8 cellular contexts compared by ENCODE assay signal in genomic region chr3:126983653-126984390, GRCh38. TPM values are rescaled to one million over a fixed set of nuclear protein-coding genes. Genes with fewer than 3 reads are reported as not detected.
DNase-seq lines count a peak whose midpoint lies in the region; ATAC-seq and TF ChIP-seq lines count a peak whose summit lies in the region.

No MANE protein-coding gene starts in this region.

- 1% methylated on average over 14 of the region's 61 CpGs; no CpG with 5 or more reads in 1 of the 2 donors for WGBS in thyroid gland, 2 donors

- peak overlapping the region; percentile 23 to 41 for H3K4me3 ChIP-seq in CD4-positive, alpha-beta memory T cell (ENCODE audit: low read length in 2 of 2)
- H3K4me3 ChIP-seq in WERI-Rb-1 (ENCODE audit: low read depth, low read length) (peak overlapping the region; percentile 63), mucosa of descending colon (peak overlapping the region; percentile 34), thyroid gland (replicated peaks in 1 of 3) (peak overlapping the region; percentile 62 to 78 (median 68))

- H3K27me3 Mint-ChIP-seq in CD4-positive, alpha-beta memory T cell = no peaks in the 10 kb centered on the region

- H3K36me3 ChIP-seq in CD4-positive, alpha-beta memory T cell (ENCODE audit: insufficient read depth, low read length) = no peaks in the 10 kb centered on the region
- H3K36me3 ChIP-seq in WERI-Rb-1 (peaks cover 9% of the 10 kb centered on the region), mucosa of descending colon (ENCODE audit: low read depth) (no peaks in the 10 kb centered on the region), thyroid gland (peaks cover 0 to 3% of the 10 kb centered on the region in 2 donors)

- peak overlapping the region in 6 of 8 donors; percentile 22 to 76 (median 46) for H3K4me3 Mint-ChIP-seq in CD4-positive, alpha-beta memory T cell

- DNase-seq in CD4-positive, alpha-beta memory T cell = peak; percentile 17 to 64 (median 29)
- DNase-seq in WERI-Rb-1 (peak; percentile 55), mucosa of descending colon (peak in 1 of 3 donors; percentile 60), thyroid gland (peak; percentile 28 to 43)
- peak; percentile 29 for DNase-seq in effector CD4-positive, alpha-beta T cell

- H3K27me3 ChIP-seq in CD4-positive, alpha-beta memory T cell (ENCODE audit: insufficient read depth, low read length) = no peaks in the 10 kb centered on the region
- H3K27me3 ChIP-seq in WERI-Rb-1 (ENCODE audit: insufficient read depth, low read depth, severe bottlenecking) = no peaks in the 10 kb centered on the region
- no peaks in the 10 kb centered on the region for H3K27me3 ChIP-seq in thyroid gland

- H3K4me1 ChIP-seq in CD4-positive, alpha-beta memory T cell (ENCODE audit: insufficient read depth, low read length) = peaks cover 17% of the 10 kb centered on the region
- H3K4me1 ChIP-seq in mucosa of descending colon (ENCODE audit: low read depth) (peaks cover 7% of the 10 kb centered on the region), thyroid gland (peaks cover 14 to 40% of the 10 kb centered on the region in 2 donors)

- H3K9me3 ChIP-seq in CD4-positive, alpha-beta memory T cell (ENCODE audit: control insufficient read depth in 1 of 2, low read length in 2 of 2) = no peaks in the 10 kb centered on the region
- no peaks in the 10 kb centered on the region for H3K9me3 ChIP-seq in WERI-Rb-1 (ENCODE audit: severe bottlenecking)
- no peaks in the 10 kb centered on the region for H3K9me3 ChIP-seq in mucosa of descending colon
- H3K9me3 ChIP-seq in thyroid gland = no peaks in the 10 kb centered on the region

- H3K27ac ChIP-seq in CD4-positive, alpha-beta memory T cell (ENCODE audit: low read depth, low read length) = peak overlapping the region; percentile 20
- H3K27ac ChIP-seq in WERI-Rb-1 (peak overlapping the region; percentile 56), thyroid gland (no peak overlapping the region)

- H3K27ac Mint-ChIP-seq in CD4-positive, alpha-beta memory T cell = peak overlapping the region in 1 of 7 donors; percentile 71

- TF ChIP-seq POLR2A in thyroid gland (IDR thresholded peaks at IDR 0.05) = no peak

- H3K4me1 Mint-ChIP-seq in CD4-positive, alpha-beta memory T cell = peaks cover 6 to 29% (median 17%) of the 10 kb centered on the region in 4 donors

- intact Hi-C loops in CD4-positive, alpha-beta memory T cell (cut with micrococcal nuclease) = loop anchor here (2.0 to 10.0 kb wide), 5 partner anchors 563 to 1071 kb away; partner anchors contain the start of genes ABTB1, MCM2, SEC61A1 and TPRA1
- intact Hi-C loops in mucosa of descending colon (cut with DNase I, micrococcal nuclease) (no loop called here), thyroid gland (cut with DNase I) (loop anchor here (5.0 to 10.0 kb wide), 3 partner anchors 232 to 471 kb away; no protein-coding TSS in a partner anchor)

- ATAC-seq in HG02885 (IDR thresholded peaks at IDR 0.05; ENCODE audit: poor library complexity, unreplicated experiment) (peak; percentile 0), mucosa of descending colon (peak; percentile 6), HG03439 (IDR thresholded peaks at IDR 0.05; ENCODE audit: unreplicated experiment) (no peak), GM18858 (IDR thresholded peaks at IDR 0.05; ENCODE audit: unreplicated experiment) (no peak)

- H3K9me3 Mint-ChIP-seq in CD4-positive, alpha-beta memory T cell = peaks cover 0 to 2% (median 0%) of the 10 kb centered on the region in 8 donors

- POLR2A ChIA-PET in CD4-positive, alpha-beta memory T cell (lab: Charles Lee; ENCODE audit: partially characterized antibody) = interaction anchor here (2.4 kb wide), 1 partner anchor 72 kb away, joined by 11 read pairs; no protein-coding TSS in a partner anchor

- CTCF ChIA-PET in CD4-positive, alpha-beta memory T cell (lab: Charles Lee; ENCODE audit: partially characterized antibody) = no interaction called here

- no peak for TF ChIP-seq CTCF in WERI-Rb-1 (IDR thresholded peaks at IDR 0.05; ENCODE audit: low read depth, low read length)
- TF ChIP-seq CTCF in mucosa of descending colon (IDR thresholded peaks at IDR 0.05) = no peak
- no peak for TF ChIP-seq CTCF in thyroid gland (IDR thresholded peaks at IDR 0.05)

- peaks cover 0 to 3% of the 10 kb centered on the region in 2 donors for H3K36me3 Mint-ChIP-seq in CD4-positive, alpha-beta memory T cell

RNA-seq across cellular contexts. Expression of gene PLXNA1, which starts 0.9 kb away (rescaled TPM):
- total RNA-seq in CD4-positive, alpha-beta memory T cell = 10 to 100 TPM; 18.9 to 21.3 TPM
- polyA plus RNA-seq in CD4-positive, alpha-beta memory T cell = 1 to 10 TPM in 1 of 2 donors, under 1 TPM in 1; 0.34 to 1.4 TPM
- 10 to 100 TPM; 11.8 to 19.3 (median 12.7) TPM for total RNA-seq in mucosa of descending colon
- total RNA-seq in thyroid gland = 10 to 100 TPM; 16.0 to 28.0 (median 22.8) TPM

Comparison
In these comparisons a context has a peak if more than half of its experiments do, and no peak if none do; other contexts are left out.
1. H3K27ac ChIP-seq: peak in CD4-positive, alpha-beta memory T cell (single experiment) and WERI-Rb-1 (single experiment); none in thyroid gland (0 of 3).
2. ATAC-seq: peak in HG02885 (single experiment) and mucosa of descending colon (single experiment); none in HG03439 (single experiment) and GM18858 (single experiment).
3. intact Hi-C loops: an anchor here in CD4-positive, alpha-beta memory T cell (2.0 to 10.0 kb wide) and thyroid gland (5.0 to 10.0 kb wide); none called in mucosa of descending colon.
4. Peak in every context shown above with its lines, with median percentiles within 50 percentile points of each other: H3K4me3 ChIP-seq.